ENCODE assay signal across 14 cellular contexts in the genomic region with DNA sequence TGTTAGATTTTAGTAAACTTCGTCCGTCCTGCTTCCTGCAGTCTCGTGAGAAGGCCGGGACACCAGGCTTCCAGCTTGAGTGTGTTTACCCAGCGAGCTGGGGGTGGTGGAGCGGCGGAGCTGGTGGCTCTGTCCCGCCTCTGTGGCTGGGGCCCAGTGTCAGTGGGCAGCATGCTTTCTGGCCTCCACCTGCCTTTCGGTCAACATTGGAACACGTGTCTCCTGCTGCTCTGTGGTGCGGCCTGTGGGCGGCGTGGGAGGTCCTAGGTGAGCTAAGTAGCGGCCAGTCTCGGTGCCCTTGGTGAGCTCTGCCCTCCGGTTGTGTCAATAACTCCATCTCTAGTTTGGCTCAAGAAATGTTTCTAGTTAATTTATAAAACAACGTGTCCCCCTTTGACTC.
DNase-seq lines count a peak whose midpoint lies in the region; ATAC-seq and TF ChIP-seq lines count a peak whose summit lies in the region.
"Had no signal": no experiment of that assay in that cellular context is flagged by ENCODE, and none has a peak within 500 bp of the region (broad histone marks: within the 10 kb centered on the region; RNA-seq: fewer than 3 reads in every experiment).

No MANE protein-coding gene starts in this region.

- H3K4me1 ChIP-seq in HEK293 (ENCODE audit: control insufficient read depth, insufficient read depth, low read length) = no peaks in the 10 kb centered on the region; the same call in 1 of the 2 replicates
- peaks cover 12% of the 10 kb centered on the region for H3K4me1 ChIP-seq in colonic mucosa
- H3K4me1 ChIP-seq in ovary (ENCODE audit: insufficient read depth) = peaks cover 19% of the 10 kb centered on the region
- peaks cover 22% of the 10 kb centered on the region for H3K4me1 ChIP-seq in psoas muscle

- H3K4me3 Mint-ChIP-seq in osteocyte (ENCODE audit: unreplicated experiment) = no peak overlapping the region

- no peak overlapping the region for H3K27ac ChIP-seq in HEK293 (ENCODE audit: extremely low read depth, low read depth, low read length)
- H3K27ac ChIP-seq in colonic mucosa = no peak overlapping the region
- H3K27ac ChIP-seq in ovary = no peak overlapping the region
- no peak overlapping the region for H3K27ac ChIP-seq in psoas muscle

- TF ChIP-seq CTCF in HEK293 (tag by site-specific recombination; IDR thresholded peaks at IDR 0.05) (no peak), colonic mucosa (IDR thresholded peaks at IDR 0.05) (no peak), ovary (IDR thresholded peaks at IDR 0.05) (no peak), osteocyte (IDR thresholded peaks at IDR 0.05) (no peak), psoas muscle (IDR thresholded peaks at IDR 0.05) (no peak)

- no peak overlapping the region for H3K4me3 ChIP-seq in HEK293 (ENCODE audit: low read depth, low read length)
- no peak overlapping the region for H3K4me3 ChIP-seq in colonic mucosa
- H3K4me3 ChIP-seq in ovary = no peak overlapping the region
- H3K4me3 ChIP-seq in psoas muscle = no peak overlapping the region

- no peaks in the 10 kb centered on the region for H3K4me1 Mint-ChIP-seq in osteocyte (ENCODE audit: unreplicated experiment)

- H3K27me3 ChIP-seq in colonic mucosa (no peaks in the 10 kb centered on the region), ovary (no peaks in the 10 kb centered on the region), psoas muscle (ENCODE audit: insufficient read depth in 3 of 3, low read length in 2 of 3) (no peaks in the 10 kb centered on the region)

- H3K9me3 Mint-ChIP-seq in osteocyte (ENCODE audit: unreplicated experiment) = no peaks in the 10 kb centered on the region
- no peaks in the 10 kb centered on the region for H3K9me3 Mint-ChIP-seq in activated naive CD4-positive, alpha-beta T cell treated with anti-CD3 and anti-CD28 coated beads, Interleukin-2, amount 50 U/mL, for 72 hours

- TF ChIP-seq EP300 in ovary (IDR thresholded peaks at IDR 0.05) = no peak

- H3K9me3 ChIP-seq in HEK293 (ENCODE audit: control insufficient read depth, insufficient read depth, low read depth, low read length) = no peaks in the 10 kb centered on the region
- no peaks in the 10 kb centered on the region for H3K9me3 ChIP-seq in colonic mucosa
- H3K9me3 ChIP-seq in ovary = no peaks in the 10 kb centered on the region
- H3K9me3 ChIP-seq in psoas muscle = no peaks in the 10 kb centered on the region

- WGBS in ovary, 3 donors = 29 to 63% (median 39%) methylated on average over 17 of the region's 17 CpGs
- 95 to 96% (median 95%) methylated on average over 17 of the region's 17 CpGs for WGBS in psoas muscle, 3 donors

- POLR2A ChIA-PET in HEK293 (lab: Yijun Ruan, JAX) = no interaction called here

- DNase-seq in NCI-H2196 treated with DMSO at 0.1 percent for 48 hours (lab: John Stamatoyannopoulos, UW; ENCODE audit: unreplicated experiment) (peak; percentile 88), colonic mucosa (peak; percentile 59), ovary (peak in 3 of 5 donors; percentile 38 to 60 (median 40)), osteocyte (ENCODE audit: extremely low spot score, unreplicated experiment) (no peak), NCI-H82 (lab: John Stamatoyannopoulos, UW) (no peak), psoas muscle (no peak)
- DNase-seq in activated naive CD4-positive, alpha-beta T cell treated with anti-CD3 and anti-CD28 coated beads, Interleukin-2, amount 50 U/mL, for 72 hours (ENCODE audit: low spot score in 2 of 2) = no peak
- DNase-seq: DND-41; effector CD8-positive, alpha-beta T cell; foreskin fibroblast; IMR-90; stimulated activated CD4-positive, alpha-beta T cell treated with anti-CD3 and anti-CD28 coated beads, Interleukin-2, amount 100 ng/mL, for 24 hours had no signal

- peaks cover 2% of the 10 kb centered on the region for H3K27me3 Mint-ChIP-seq in osteocyte (ENCODE audit: unreplicated experiment)

- no peak for TF ChIP-seq POLR2A in ovary (IDR thresholded peaks at IDR 0.05)

- H3K36me3 Mint-ChIP-seq in osteocyte (ENCODE audit: unreplicated experiment) = no peaks in the 10 kb centered on the region
- H3K36me3 Mint-ChIP-seq in activated naive CD4-positive, alpha-beta T cell treated with anti-CD3 and anti-CD28 coated beads, Interleukin-2, amount 50 U/mL, for 72 hours = no peaks in the 10 kb centered on the region

- H3K36me3 ChIP-seq in HEK293 (ENCODE audit: control insufficient read depth in 2 of 2, insufficient read depth in 1 of 2, low read length in 2 of 2) = no peaks in the 10 kb centered on the region
- H3K36me3 ChIP-seq in colonic mucosa = no peaks in the 10 kb centered on the region
- no peaks in the 10 kb centered on the region for H3K36me3 ChIP-seq in ovary
- no peaks in the 10 kb centered on the region for H3K36me3 ChIP-seq in psoas muscle (ENCODE audit: insufficient read depth in 1 of 2, low read depth in 1 of 2)

- CTCF ChIA-PET in HEK293 (lab: Yijun Ruan, JAX) = no interaction called here

- ATAC-seq in activated naive CD4-positive, alpha-beta T cell treated with anti-CD3 and anti-CD28 coated beads, Interleukin-2, amount 50 U/mL, for 72 hours = no peak
- ATAC-seq in psoas muscle = no peak
- ATAC-seq: SK-N-SH treated with all-trans-retinoic acid at 6 μM for 48 hours had no signal

- no peak overlapping the region for H3K9ac ChIP-seq in colonic mucosa (ENCODE audit: low read depth in 2 of 2, low read length in 2 of 2)

- intact Hi-C loops in colonic mucosa (cut with DNase I) = loop anchor here (10.0 kb wide), 1 partner anchor 126 kb away; a partner anchor contains a TSS
- intact Hi-C loops in ovary (cut with DNase I) = loop anchor here in 1 of 4 donors (10.0 kb wide), 1 partner anchor 126 kb away; a partner anchor contains a TSS
- intact Hi-C loops in psoas muscle (cut with DNase I) = loop anchor here (5.0 kb wide), 2 partner anchors 43 to 108 kb away; no protein-coding TSS in a partner anchor

- H3K27ac Mint-ChIP-seq in osteocyte (ENCODE audit: unreplicated experiment) = no peak overlapping the region
- no peak overlapping the region for H3K27ac Mint-ChIP-seq in activated naive CD4-positive, alpha-beta T cell treated with anti-CD3 and anti-CD28 coated beads, Interleukin-2, amount 50 U/mL, for 72 hours

TF ChIP-seq in HEK293, 187 proteins besides CTCF, POLR2A, EP300 and RAD21:
- TF ChIP-seq ZNF416 (tag by site-specific recombination; IDR thresholded peaks at IDR 0.05) (no peak), EGR2 (tag by site-specific recombination; IDR thresholded peaks at IDR 0.05; ENCODE audit: low read depth) (peak; percentile 65), ZEB2 (tag by site-specific recombination; IDR thresholded peaks at IDR 0.05) (no peak), ZFHX2 (tag by site-specific recombination; conservative IDR thresholded peaks at IDR 0.05) (peak; percentile 35; the same call in 1 of the 2 replicates), TRIM28 (IDR thresholded peaks at IDR 0.05; ENCODE audit: borderline replicate concordance, low read length) (no peak), ZFP69B (tag by site-specific recombination; IDR thresholded peaks at IDR 0.05) (no peak), ZNF837 (tag by site-specific recombination; IDR thresholded peaks at IDR 0.05) (no peak)
- TF ChIP-seq, protein P1, sequence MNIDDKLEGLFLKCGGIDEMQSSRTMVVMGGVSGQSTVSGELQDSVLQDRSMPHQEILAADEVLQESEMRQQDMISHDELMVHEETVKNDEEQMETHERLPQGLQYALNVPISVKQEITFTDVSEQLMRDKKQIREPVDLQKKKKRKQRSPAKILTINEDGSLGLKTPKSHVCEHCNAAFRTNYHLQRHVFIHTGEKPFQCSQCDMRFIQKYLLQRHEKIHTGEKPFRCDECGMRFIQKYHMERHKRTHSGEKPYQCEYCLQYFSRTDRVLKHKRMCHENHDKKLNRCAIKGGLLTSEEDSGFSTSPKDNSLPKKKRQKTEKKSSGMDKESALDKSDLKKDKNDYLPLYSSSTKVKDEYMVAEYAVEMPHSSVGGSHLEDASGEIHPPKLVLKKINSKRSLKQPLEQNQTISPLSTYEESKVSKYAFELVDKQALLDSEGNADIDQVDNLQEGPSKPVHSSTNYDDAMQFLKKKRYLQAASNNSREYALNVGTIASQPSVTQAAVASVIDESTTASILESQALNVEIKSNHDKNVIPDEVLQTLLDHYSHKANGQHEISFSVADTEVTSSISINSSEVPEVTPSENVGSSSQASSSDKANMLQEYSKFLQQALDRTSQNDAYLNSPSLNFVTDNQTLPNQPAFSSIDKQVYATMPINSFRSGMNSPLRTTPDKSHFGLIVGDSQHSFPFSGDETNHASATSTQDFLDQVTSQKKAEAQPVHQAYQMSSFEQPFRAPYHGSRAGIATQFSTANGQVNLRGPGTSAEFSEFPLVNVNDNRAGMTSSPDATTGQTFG (tag by site-specific recombination; IDR thresholded peaks at IDR 0.05; ENCODE audit: borderline replicate concordance) = no peak
- TF ChIP-seq, protein P2, sequence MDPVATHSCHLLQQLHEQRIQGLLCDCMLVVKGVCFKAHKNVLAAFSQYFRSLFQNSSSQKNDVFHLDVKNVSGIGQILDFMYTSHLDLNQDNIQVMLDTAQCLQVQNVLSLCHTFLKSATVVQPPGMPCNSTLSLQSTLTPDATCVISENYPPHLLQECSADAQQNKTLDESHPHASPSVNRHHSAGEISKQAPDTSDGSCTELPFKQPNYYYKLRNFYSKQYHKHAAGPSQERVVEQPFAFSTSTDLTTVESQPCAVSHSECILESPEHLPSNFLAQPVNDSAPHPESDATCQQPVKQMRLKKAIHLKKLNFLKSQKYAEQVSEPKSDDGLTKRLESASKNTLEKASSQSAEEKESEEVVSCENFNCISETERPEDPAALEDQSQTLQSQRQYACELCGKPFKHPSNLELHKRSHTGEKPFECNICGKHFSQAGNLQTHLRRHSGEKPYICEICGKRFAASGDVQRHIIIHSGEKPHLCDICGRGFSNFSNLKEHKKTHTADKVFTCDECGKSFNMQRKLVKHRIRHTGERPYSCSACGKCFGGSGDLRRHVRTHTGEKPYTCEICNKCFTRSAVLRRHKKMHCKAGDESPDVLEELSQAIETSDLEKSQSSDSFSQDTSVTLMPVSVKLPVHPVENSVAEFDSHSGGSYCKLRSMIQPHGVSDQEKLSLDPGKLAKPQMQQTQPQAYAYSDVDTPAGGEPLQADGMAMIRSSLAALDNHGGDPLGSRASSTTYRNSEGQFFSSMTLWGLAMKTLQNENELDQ (tag by site-specific recombination; IDR thresholded peaks at IDR 0.05; ENCODE audit: low read depth) = no peak

Comparison
In these comparisons a context has a peak if more than half of its experiments do, and no peak if none do; other contexts are left out.
1. DNase-seq: peak in NCI-H2196 treated with DMSO at 0.1 percent for 48 hours (single experiment), colonic mucosa (single experiment) and ovary (3 of 5); none in osteocyte (single experiment), activated naive CD4-positive, alpha-beta T cell treated with anti-CD3 and anti-CD28 coated beads, Interleukin-2, amount 50 U/mL, for 72 hours (0 of 2), NCI-H82 (single experiment) and psoas muscle (0 of 2).